Comparison of ENCODE assay signal across 1 cellular context in the genomic region with DNA sequence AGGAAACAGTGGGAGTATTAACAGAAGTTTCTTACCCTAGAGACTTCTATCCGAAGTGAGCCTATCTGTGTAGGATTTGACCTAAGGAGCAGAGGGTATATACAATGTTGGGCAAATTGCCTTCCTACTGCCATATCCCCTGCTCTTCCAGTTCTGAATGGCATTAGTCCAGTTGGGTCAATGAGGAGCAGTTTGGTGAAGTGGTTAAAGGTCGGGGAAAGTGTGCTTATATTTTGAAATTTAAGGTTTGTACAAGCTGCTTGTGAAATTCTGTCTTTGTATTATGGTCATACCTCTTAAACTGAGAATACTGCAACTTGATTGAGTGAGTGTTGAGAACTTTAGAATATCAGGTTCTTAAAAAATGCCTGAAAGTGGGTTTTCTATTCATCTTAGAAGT.
TF ChIP-seq lines count a peak whose summit lies in the region.

No MANE protein-coding gene starts in this region.

TF ChIP-seq in HCT116, 20 proteins besides CTCF, POLR2A, EP300 and RAD21:
- no peak for TF ChIP-seq YY1 (IDR thresholded peaks at IDR 0.05; ENCODE audit: extremely low read depth, insufficient replicate concordance, low read depth, low read length)
